Comparison of ENCODE assay signal across 8 cellular contexts in genomic region chrX:41333994-41334865, GRCh38. TPM values are rescaled to one million over a fixed set of nuclear protein-coding genes. Genes with fewer than 3 reads are reported as not detected.
A peak's percentile ranks its signal among the peaks of the same experiment; 100 is the strongest.
DNase-seq lines count a peak whose midpoint lies in the region; ATAC-seq and TF ChIP-seq lines count a peak whose summit lies in the region.

DDX3X (plus strand) TSS chrX:41334162; CDS start chrX:41334253, 91 bp downstream.

- H3K4me3 ChIP-seq in OCI-LY1 (ENCODE audit: low read depth, low read length, poor library complexity, severe bottlenecking) (peak within 1 kb of the TSS; percentile 100), epithelial cell of proximal tubule (ENCODE audit: low read depth, low read length) (peak within 1 kb of the TSS; percentile 94), mucosa of stomach (ENCODE audit: low read length) (peak within 1 kb of the TSS; percentile 84)

- TF ChIP-seq CTCF in OCI-LY1 (IDR thresholded peaks at IDR 0.05; ENCODE audit: low read length) (no peak), epithelial cell of proximal tubule (conservative IDR thresholded peaks at IDR 0.05; ENCODE audit: low read depth, low read length) (no peak)

- DNase-seq in COLO829 (ENCODE audit: low spot score) (peak; percentile 88), HS-5 (ENCODE audit: low read depth) (peak; percentile 73), activated T-cell treated with anti-CD3 and anti-CD28 coated beads for 48 hours (ENCODE audit: low read depth) (peak; percentile 74), epithelial cell of proximal tubule (ENCODE audit: low read depth) (peak; percentile 33)
- DNase-seq in stimulated activated CD8-positive, alpha-beta memory T cell treated with anti-CD3 and anti-CD28 coated beads, Interleukin-7, amount 100 ng/mL, for 1 hour (ENCODE audit: low read depth in 2 of 2): peak; percentile 73 to 86

- ATAC-seq in GM19467 (IDR thresholded peaks at IDR 0.05; ENCODE audit: unreplicated experiment): peak; percentile 48

- H3K4me2 ChIP-seq in OCI-LY1 (ENCODE audit: low read length): peak within 1 kb of the TSS; percentile 95

- no peak within 1 kb of the TSS for H2AFZ ChIP-seq in OCI-LY1 (ENCODE audit: low read length)

- peaks cover 52% of the 10 kb centered on the region for H3K79me2 ChIP-seq in OCI-LY1 (ENCODE audit: insufficient read depth, low read length)

- H3K9ac ChIP-seq in OCI-LY1 (ENCODE audit: low read length): peak within 1 kb of the TSS; percentile 100
- peak within 1 kb of the TSS; percentile 100 for H3K9ac ChIP-seq in mucosa of stomach (ENCODE audit: low read length)

- no peaks in the 10 kb centered on the region for H4K20me1 ChIP-seq in OCI-LY1 (ENCODE audit: insufficient read depth, low read length)

- H3K4me1 ChIP-seq in OCI-LY1 (ENCODE audit: insufficient read depth, low read length, severe bottlenecking) (peaks cover 55% of the 10 kb centered on the region), mucosa of stomach (ENCODE audit: control insufficient read depth, insufficient read depth, low read length) (peaks cover 3% of the 10 kb centered on the region)

- no peaks in the 10 kb centered on the region for H3K27me3 ChIP-seq in OCI-LY1 (ENCODE audit: insufficient read depth, low read length)
- no peaks in the 10 kb centered on the region for H3K27me3 ChIP-seq in mucosa of stomach (ENCODE audit: control insufficient read depth, insufficient read depth, low read length)

- no peaks in the 10 kb centered on the region for H3K9me2 ChIP-seq in OCI-LY1 (ENCODE audit: low read depth, low read length)

- peaks cover 46% of the 10 kb centered on the region for H3K36me3 ChIP-seq in OCI-LY1 (ENCODE audit: insufficient read depth, low read length)
- H3K36me3 ChIP-seq in mucosa of stomach (ENCODE audit: control insufficient read depth, insufficient read depth, low read length): no peaks in the 10 kb centered on the region

- H3F3A ChIP-seq in OCI-LY1 (ENCODE audit: insufficient read depth, low read length): no peaks in the 10 kb centered on the region; the same call in 1 of the 2 replicates

- no peaks in the 10 kb centered on the region for H3K9me3 ChIP-seq in OCI-LY1 (ENCODE audit: low read length)
- no peaks in the 10 kb centered on the region for H3K9me3 ChIP-seq in mucosa of stomach (ENCODE audit: control insufficient read depth, low read length)

- H3K27ac ChIP-seq in OCI-LY1 (ENCODE audit: low read depth, low read length, poor library complexity, severe bottlenecking): peak within 1 kb of the TSS; percentile 97

RNA-seq across cellular contexts. Expression of gene DDX3X, which starts in this region (rescaled TPM):
- 87.6 and 202 TPM in 2 replicates for total RNA-seq in epithelial cell of proximal tubule

Comparison
In these comparisons a context has a peak if more than half of its experiments do, and no peak if none do; other contexts are left out.
1. Peak in every context shown above with its lines: DNase-seq, ATAC-seq, H3K4me3 ChIP-seq and H3K27ac ChIP-seq.
2. DNase-seq: peak in every context shown above with its lines; median percentile 88 in COLO829; 80 in stimulated activated CD8-positive, alpha-beta memory T cell treated with anti-CD3 and anti-CD28 coated beads, Interleukin-7, amount 100 ng/mL, for 1 hour; 74 in activated T-cell treated with anti-CD3 and anti-CD28 coated beads for 48 hours; 73 in HS-5; 33 in epithelial cell of proximal tubule.